In the genomic region with DNA sequence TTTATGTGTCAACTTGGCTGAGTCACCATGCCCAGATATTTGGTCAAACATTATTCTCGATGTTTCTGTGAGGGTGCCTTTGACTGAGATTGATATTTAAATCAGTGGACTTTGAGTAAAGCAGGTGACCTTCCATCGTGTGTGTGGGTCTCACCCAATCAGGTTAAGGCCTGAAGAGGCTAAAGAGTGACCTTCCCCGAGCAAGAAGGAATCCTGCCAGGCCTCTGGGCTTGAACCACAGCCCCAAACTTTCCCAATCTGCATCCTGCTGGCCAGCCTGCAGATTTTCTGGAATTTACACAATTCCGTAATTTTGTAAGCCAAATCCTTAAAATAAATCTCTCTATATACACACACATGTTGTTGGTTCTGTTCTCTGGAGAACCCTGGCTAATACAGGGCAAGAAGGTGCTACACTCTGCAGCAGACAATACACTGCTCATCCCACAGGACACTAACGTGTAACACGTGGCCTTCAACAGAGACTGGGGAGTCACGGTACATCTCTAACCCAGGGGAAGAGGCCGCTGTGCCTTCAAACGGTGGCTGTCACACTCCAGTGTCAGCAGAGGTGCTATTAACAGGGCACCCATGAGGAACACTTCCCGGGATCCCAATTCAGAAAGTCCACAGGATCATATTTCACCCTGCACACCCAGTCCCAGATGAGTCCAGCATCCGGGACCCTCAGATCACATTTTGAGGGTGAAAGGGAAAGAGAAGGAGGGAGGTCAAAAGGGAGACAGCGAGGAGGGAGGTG, we compare ENCODE assay signal across 22 cellular contexts.
"Had no signal": no experiment of that assay in that cellular context is flagged by ENCODE, and none has a peak within 500 bp of the region (broad histone marks: within the 10 kb centered on the region; RNA-seq: fewer than 3 reads in every experiment).

No MANE protein-coding gene starts in this region.

- H3K4me3 Mint-ChIP-seq: activated CD4-positive, alpha-beta T cell treated with anti-CD3 and anti-CD28 coated beads, Interleukin-2, amount 10 ng/mL, durations not matched to agents 24 days and 14 days; activated naive CD4-positive, alpha-beta T cell treated with anti-CD3 and anti-CD28 coated beads, Interleukin-2, amount 10 ng/mL, durations not matched to agents 7 days and 5 days; activated naive CD8-positive, alpha-beta T cell treated with anti-CD3 and anti-CD28 coated beads, Interleukin-2, amount 50 U/mL, for 24 hours; activated T-cell treated with anti-CD3 and anti-CD28 coated beads, Interleukin-2, amount 50 U/mL, for 4 hours; brain; central memory CD8-positive, alpha-beta T cell; naive thymus-derived CD4-positive, alpha-beta T cell; stimulated activated memory B cell treated with anti-CD40 and anti-IgM and Interleukin-4, amounts not matched to agents 10 μg/mL and 1 μg/mL and 100 μg/mL, for 72 hours; T-helper 2 cell treated with Interferon-gamma antibody and Interleukin-4, amounts not matched to agents 5 μg/mL and 100 μg/mL, for 36 hours had no signal

- H3K4me2 ChIP-seq: hepatocyte had no signal

- H3K4me1 ChIP-seq: tibial artery had no signal

- H3K9me3 ChIP-seq: spleen, tibial artery had no signal

- H3K79me2 ChIP-seq: hepatocyte had no signal

- DNase-seq: activated CD4-positive, alpha-beta T cell treated with anti-CD3 and anti-CD28 coated beads, Interleukin-2, amount 10 ng/mL, durations not matched to agents 24 days and 14 days; activated CD4-positive, CD25-positive, alpha-beta regulatory T cell; activated CD8-positive, alpha-beta memory T cell treated with anti-CD3 and anti-CD28 coated beads, Interleukin-2, amount 50 U/mL, for 4 hours; activated effector memory CD4-positive, alpha-beta T cell treated with Interleukin-2 at 50 U/mL for 16 hours; activated naive CD4-positive, alpha-beta T cell treated with anti-CD3 and anti-CD28 coated beads, Interleukin-2, amount 10 ng/mL, durations not matched to agents 7 days and 5 days; activated naive CD8-positive, alpha-beta T cell treated with anti-CD3 and anti-CD28 coated beads, Interleukin-2, amount 50 U/mL, for 24 hours; activated T-cell treated with anti-CD3 and anti-CD28 coated beads, Interleukin-2, amount 50 U/mL, for 4 hours; anterior cingulate cortex; cortex of kidney; effector CD8-positive, alpha-beta T cell; foreskin fibroblast; mesenchymal stem cell; spleen; stimulated activated CD4-positive, alpha-beta T cell treated with anti-CD3 and anti-CD28 coated beads, Interleukin-4, amount 100 ng/mL, for 4 hours had no signal

- H2AFZ ChIP-seq: hepatocyte had no signal

- H3K27me3 ChIP-seq: hepatocyte, tibial artery had no signal

- H3K36me3 ChIP-seq: spleen, tibial artery had no signal

- H3K27me3 Mint-ChIP-seq: activated naive CD8-positive, alpha-beta T cell treated with anti-CD3 and anti-CD28 coated beads, Interleukin-2, amount 50 U/mL, for 24 hours; central memory CD8-positive, alpha-beta T cell had no signal

- H3K27ac Mint-ChIP-seq: activated CD4-positive, alpha-beta T cell treated with anti-CD3 and anti-CD28 coated beads, Interleukin-2, amount 10 ng/mL, durations not matched to agents 24 days and 14 days; activated naive CD4-positive, alpha-beta T cell treated with anti-CD3 and anti-CD28 coated beads, Interleukin-2, amount 10 ng/mL, durations not matched to agents 7 days and 5 days; activated naive CD8-positive, alpha-beta T cell treated with anti-CD3 and anti-CD28 coated beads, Interleukin-2, amount 50 U/mL, for 24 hours; naive thymus-derived CD4-positive, alpha-beta T cell; stimulated activated memory B cell treated with anti-CD40 and anti-IgM and Interleukin-4, amounts not matched to agents 10 μg/mL and 1 μg/mL and 100 μg/mL, for 72 hours; T-helper 2 cell treated with Interferon-gamma antibody and Interleukin-4, amounts not matched to agents 5 μg/mL and 100 μg/mL, for 36 hours had no signal

- H3K9me3 Mint-ChIP-seq: activated CD4-positive, alpha-beta T cell treated with anti-CD3 and anti-CD28 coated beads, Interleukin-2, amount 10 ng/mL, durations not matched to agents 24 days and 14 days; activated naive CD4-positive, alpha-beta T cell treated with anti-CD3 and anti-CD28 coated beads, Interleukin-2, amount 10 ng/mL, durations not matched to agents 7 days and 5 days; activated naive CD8-positive, alpha-beta T cell treated with anti-CD3 and anti-CD28 coated beads, Interleukin-2, amount 50 U/mL, for 24 hours; activated T-cell treated with anti-CD3 and anti-CD28 coated beads, Interleukin-2, amount 50 U/mL, for 4 hours; central memory CD8-positive, alpha-beta T cell; naive thymus-derived CD4-positive, alpha-beta T cell; stimulated activated memory B cell treated with anti-CD40 and anti-IgM and Interleukin-4, amounts not matched to agents 10 μg/mL and 1 μg/mL and 100 μg/mL, for 72 hours; T-helper 2 cell treated with Interferon-gamma antibody and Interleukin-4, amounts not matched to agents 5 μg/mL and 100 μg/mL, for 36 hours had no signal

- H3K4me3 ChIP-seq: hepatocyte, spleen, tibial artery had no signal

- ATAC-seq: activated naive CD8-positive, alpha-beta T cell treated with anti-CD3 and anti-CD28 coated beads, Interleukin-2, amount 50 U/mL, for 24 hours; activated T-cell treated with anti-CD3 and anti-CD28 coated beads, Interleukin-2, amount 50 U/mL, for 4 hours; esophagus mucosa; naive thymus-derived CD4-positive, alpha-beta T cell; stimulated activated memory B cell treated with anti-CD40 and anti-IgM and Interleukin-4, amounts not matched to agents 10 μg/mL and 1 μg/mL and 100 μg/mL, for 72 hours had no signal

- H3K36me3 Mint-ChIP-seq: activated naive CD4-positive, alpha-beta T cell treated with anti-CD3 and anti-CD28 coated beads, Interleukin-2, amount 10 ng/mL, durations not matched to agents 7 days and 5 days; brain; naive thymus-derived CD4-positive, alpha-beta T cell; stimulated activated memory B cell treated with anti-CD40 and anti-IgM and Interleukin-4, amounts not matched to agents 10 μg/mL and 1 μg/mL and 100 μg/mL, for 72 hours had no signal

- H3K27ac ChIP-seq: hepatocyte, spleen, tibial artery had no signal
